In the genomic region with DNA sequence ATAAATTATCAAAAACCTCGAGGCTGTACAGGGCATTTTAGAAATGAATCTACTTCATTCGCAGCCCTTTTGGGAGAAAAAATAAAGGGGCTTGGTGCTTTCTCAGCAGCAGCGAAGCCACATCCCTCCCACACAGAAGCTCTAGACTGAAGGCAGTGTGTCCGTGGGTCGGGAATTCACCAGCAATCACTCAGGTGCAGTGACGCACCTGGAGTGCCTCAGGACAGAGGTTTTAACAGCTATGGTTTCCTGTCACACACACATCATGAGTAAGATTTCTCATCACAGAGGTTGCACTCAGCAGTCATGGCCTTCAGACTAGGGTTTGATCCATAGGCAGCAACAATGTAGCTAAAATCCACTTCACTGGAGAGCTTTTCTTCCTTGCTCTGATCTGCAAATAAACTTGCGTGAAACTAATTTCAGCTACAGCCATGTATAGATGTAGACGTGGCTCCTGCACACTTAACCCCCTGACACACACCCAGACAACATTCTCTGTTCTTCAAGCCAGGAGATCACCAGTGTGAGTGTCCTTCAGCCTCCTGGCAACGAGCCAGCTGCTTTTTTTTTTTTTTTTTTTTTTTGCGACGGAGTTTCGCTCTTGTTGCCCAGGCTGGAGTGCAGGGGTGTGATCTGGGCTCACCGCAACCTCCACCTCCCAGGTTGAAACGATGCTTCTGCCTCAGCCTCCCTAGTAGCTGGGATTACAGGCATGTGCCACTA, we compare ENCODE assay signal across 16 cellular contexts. TPM values are rescaled to one million over a fixed set of nuclear protein-coding genes. Genes with fewer than 3 reads are reported as not detected.
DNase-seq lines count a peak whose midpoint lies in the region; ATAC-seq, FAIRE-seq and TF ChIP-seq lines count a peak whose summit lies in the region.
"Had no signal": no experiment of that assay in that cellular context is flagged by ENCODE, and none has a peak within 500 bp of the region (broad histone marks: within the 10 kb centered on the region; RNA-seq: fewer than 3 reads in every experiment).

No MANE protein-coding gene starts in this region.

- H3K4me1 ChIP-seq in HepG2 (ENCODE audit: insufficient read depth, low read length): no peaks in the 10 kb centered on the region
- peaks cover 0 to 26% (median 0%) of the 10 kb centered on the region in 4 donors for H3K4me1 ChIP-seq in right lobe of liver

- H3K4me1 Mint-ChIP-seq in T-helper 17 cell: no peaks in the 10 kb centered on the region

- TF ChIP-seq CTCF in HepG2 (CRISPR knock-in tag; IDR thresholded peaks at IDR 0.05) (no peak), right lobe of liver (IDR thresholded peaks at IDR 0.05) (no peak), epithelial cell of esophagus (IDR thresholded peaks at IDR 0.05; ENCODE audit: insufficient read depth, low read depth, low read length, missing control alignments) (no peak)

- H3K27me3 ChIP-seq in HepG2 (ENCODE audit: control insufficient read depth in 1 of 2, insufficient read depth in 2 of 2, low read length in 2 of 2) (no peaks in the 10 kb centered on the region), right lobe of liver (no peaks in the 10 kb centered on the region)

- TF ChIP-seq EP300 in HepG2 (IDR thresholded peaks at IDR 0.05; ENCODE audit: low read depth in 2 of 2, low read length in 2 of 2): no peak
- no peak for TF ChIP-seq EP300 in HepG2 (CRISPR knock-in tag; IDR thresholded peaks at IDR 0.05; ENCODE audit: borderline replicate concordance)

- H3K27ac ChIP-seq in HepG2 (ENCODE audit: extremely low read length, insufficient read depth, low read length): no peak overlapping the region
- H3K27ac ChIP-seq in right lobe of liver: no peak overlapping the region

- 93% methylated on average over 13 of the region's 14 CpGs for WGBS in HepG2 (ENCODE audit: low lambda C conversion rate)
- WGBS in right lobe of liver (ENCODE audit: insufficient coverage, low coverage, low lambda C conversion rate, missing lambda C conversion rate): 56% methylated on average over 7 of the region's 14 CpGs

- no peak overlapping the region for H3K4me3 Mint-ChIP-seq in T-helper 17 cell
- H3K4me3 Mint-ChIP-seq: CD4-positive, CD25-positive, alpha-beta regulatory T cell; HFFc6 had no signal

- intact Hi-C loops in HepG2 (cut with micrococcal nuclease; ENCODE audit: unreplicated experiment) (no loop called here), right lobe of liver (cut with DNase I) (no loop called here)

- peak overlapping the region; percentile 78 for H3K27ac Mint-ChIP-seq in T-helper 17 cell

- in situ Hi-C loops in HepG2 (cut with HindIII; ENCODE audit: extremely low pct_ligation_motif_present, low pct_unique_long_range_greater_than_20kb): no loop called here

- DNase-seq in HepG2 (ENCODE audit: low spot score) (no peak), right lobe of liver (no peak), T-helper 17 cell (no peak), epithelial cell of esophagus (ENCODE audit: low read depth) (peak; percentile 59), dermis blood vessel endothelial cell (no peak)
- DNase-seq: ACHN; Calu3; CD4-positive, CD25-positive, alpha-beta regulatory T cell; GOT3; HFFc6; NCI-H1930; NCI-H69; NK-92 treated with Interleukin-12 subunit alpha and Interleukin-12 subunit beta, amount 100 ng/mL, for 24 hours had no signal

- no peaks in the 10 kb centered on the region for H3K9me3 ChIP-seq in HepG2 (ENCODE audit: low read length)
- no peaks in the 10 kb centered on the region for H3K9me3 ChIP-seq in right lobe of liver
- no peaks in the 10 kb centered on the region for H3K9me3 ChIP-seq in T-helper 17 cell (ENCODE audit: control insufficient read depth, low read length, poor library complexity, severe bottlenecking)

- peaks cover 34 to 71% of the 10 kb centered on the region in 2 experiments for H3K36me3 ChIP-seq in HepG2 (replicated peaks in 1 of 2; ENCODE audit: control insufficient read depth in 1 of 2, insufficient read depth in 2 of 2, low read length in 2 of 2)
- peaks cover 0 to 76% (median 60%) of the 10 kb centered on the region in 4 donors for H3K36me3 ChIP-seq in right lobe of liver

- no peak overlapping the region for H2AFZ ChIP-seq in HepG2 (ENCODE audit: low read length)

- TF ChIP-seq RAD21 in HepG2 (CRISPR knock-in tag; IDR thresholded peaks at IDR 0.05): no peak

- no TSS peak for BruUV-seq in HepG2 (replicated peaks; lab: Mats Ljungman, UMichigan)

- H3K9ac ChIP-seq in HepG2 (ENCODE audit: insufficient read depth, low read depth, low read length): no peak overlapping the region

- no peak for TF ChIP-seq POLR2A in HepG2 (IDR thresholded peaks at IDR 0.05; ENCODE audit: insufficient read depth in 1 of 2, low read depth in 2 of 2, low read length in 2 of 2)
- TF ChIP-seq POLR2A in right lobe of liver (IDR thresholded peaks at IDR 0.05): no peak

- FAIRE-seq in HepG2 (lab: Jason Lieb, UNC): no peak
- FAIRE-seq: G401.6 had no signal

- POLR2A ChIA-PET in HepG2 (lab: Yijun Ruan, JAX): no interaction called here

- no peaks in the 10 kb centered on the region for H3K79me2 ChIP-seq in HepG2 (ENCODE audit: insufficient read depth, low read length)

- H3K4me3 ChIP-seq in HepG2 (replicated peaks in 1 of 3; ENCODE audit: insufficient read depth in 1 of 3, low read depth in 2 of 3, low read length in 3 of 3): no peak overlapping the region
- H3K4me3 ChIP-seq in right lobe of liver: no peak overlapping the region
- H3K4me3 ChIP-seq in epithelial cell of esophagus (ENCODE audit: low read length): no peak overlapping the region

- H3K36me3 Mint-ChIP-seq in T-helper 17 cell (ENCODE audit: low read depth): peaks cover 2% of the 10 kb centered on the region

- no peak for ATAC-seq in HepG2
- no peak for ATAC-seq in right lobe of liver
- peak; percentile 35 for ATAC-seq in T-helper 17 cell
- ATAC-seq in HG02642 (IDR thresholded peaks at IDR 0.05; ENCODE audit: poor library complexity, unreplicated experiment): no peak
- ATAC-seq in GM21360 (IDR thresholded peaks at IDR 0.05; ENCODE audit: unreplicated experiment): no peak

- H3K27me3 Mint-ChIP-seq in T-helper 17 cell: no peaks in the 10 kb centered on the region
- H3K27me3 Mint-ChIP-seq: CD4-positive, CD25-positive, alpha-beta regulatory T cell had no signal

- H3K4me2 ChIP-seq in HepG2 (ENCODE audit: low read depth, low read length): no peak overlapping the region

- no peaks in the 10 kb centered on the region for H4K20me1 ChIP-seq in HepG2 (ENCODE audit: insufficient read depth, low read length)

- CTCF ChIA-PET in HepG2 (lab: Yijun Ruan, JAX; ENCODE audit: low intra/inter-chr PET ratio, low total read pairs): no interaction called here

TF ChIP-seq in HepG2, 621 proteins besides CTCF, POLR2A, EP300 and RAD21:
- TF ChIP-seq RARA (CRISPR knock-in tag; IDR thresholded peaks at IDR 0.05) (no peak), LCORL (IDR thresholded peaks at IDR 0.05) (0 out of 2 replicates have a peak, but pooled peaks have one; percentile 57), LCORL (CRISPR knock-in tag; IDR thresholded peaks at IDR 0.05) (no peak), ZFP36L2 (CRISPR knock-in tag; IDR thresholded peaks at IDR 0.05) (no peak), FOXA1 (IDR thresholded peaks at IDR 0.05) (no peak), FOXA1 (CRISPR knock-in tag; IDR thresholded peaks at IDR 0.05) (no peak), NPAS2 (CRISPR knock-in tag; IDR thresholded peaks at IDR 0.05; ENCODE audit: borderline replicate concordance) (no peak)

RNA-seq across cellular contexts. Expression of gene DYNC2I2, which starts 34.8 kb away (rescaled TPM):
- 31.1 and 40.2 TPM in 2 replicates for total RNA-seq in HepG2 (2016; rRNA removed; fragmentation: Illumina TruSeq; extraction: Trizol)
- 35.7 and 35.9 TPM in 2 replicates for total RNA-seq in HepG2 (2016; cell fraction: cytosol; rRNA removed; fragmentation: Illumina TruSeq; extraction: Trizol; ENCODE audit: low read depth)
- total RNA-seq in HepG2 (2016; cell fraction: insoluble cytoplasmic fraction; rRNA removed; fragmentation: Illumina TruSeq; extraction: Trizol): 30.0 and 41.4 TPM in 2 replicates
- total RNA-seq in HepG2 (2016; cell fraction: membrane; rRNA removed; fragmentation: Illumina TruSeq; extraction: Trizol): 44.4 and 48.2 TPM in 2 replicates
- total RNA-seq in HepG2 (2016; cell fraction: nucleus; rRNA removed; fragmentation: Illumina TruSeq; extraction: Trizol): 29.1 and 30.6 TPM in 2 replicates
- 12.5 and 13.7 TPM in 2 replicates for polyA plus RNA-seq in HepG2 (2011; rRNA removed)
- polyA plus RNA-seq in HepG2 (2011; cell fraction: cytosol; rRNA removed): 8.1 and 18.6 TPM in 2 replicates
- 38.0 and 51.4 TPM in 2 replicates for polyA plus RNA-seq in HepG2 (2011; cell fraction: nucleus; rRNA removed)
- polyA plus RNA-seq in HepG2 (2012): 3.2 and 5.6 TPM in 2 replicates
- 38.3 and 39.4 TPM in 2 replicates for polyA plus RNA-seq in HepG2 (2016; cell fraction: cytosol; fragmentation: Illumina TruSeq; extraction: Trizol; ENCODE audit: low read depth)
- 29.4 and 33.1 TPM in 2 replicates for polyA plus RNA-seq in HepG2 (2016; cell fraction: insoluble cytoplasmic fraction; fragmentation: Illumina TruSeq; extraction: Trizol; ENCODE audit: low read depth)
- 37.6 and 43.8 TPM in 2 replicates for polyA plus RNA-seq in HepG2 (2016; cell fraction: membrane; fragmentation: Illumina TruSeq; extraction: Trizol; ENCODE audit: low read depth)
- polyA plus RNA-seq in HepG2 (2016; cell fraction: nucleus; fragmentation: Illumina TruSeq; extraction: Trizol; ENCODE audit: insufficient read depth, low read depth): 49.9 and 51.2 TPM in 2 replicates
- polyA minus RNA-seq in HepG2 (2011; rRNA and poly(A)+ RNA removed; ENCODE audit: low replicate concordance): 21.4 and 223 TPM in 2 replicates
- polyA minus RNA-seq in HepG2 (2011; cell fraction: cytosol; rRNA and poly(A)+ RNA removed): 7.2 and 10.8 TPM in 2 replicates
- 9.3 and 12.7 TPM in 2 replicates for polyA minus RNA-seq in HepG2 (2011; cell fraction: nucleus; rRNA and poly(A)+ RNA removed)
- 10 to 100 TPM; 11.8 to 23.9 (median 18.8) TPM for total RNA-seq in right lobe of liver
- total RNA-seq in T-helper 17 cell: 1 to 10 TPM; 3.7 to 3.8 TPM
- 49.7 and 95.8 TPM in 2 replicates for total RNA-seq in dermis blood vessel endothelial cell
